In the genomic region with DNA sequence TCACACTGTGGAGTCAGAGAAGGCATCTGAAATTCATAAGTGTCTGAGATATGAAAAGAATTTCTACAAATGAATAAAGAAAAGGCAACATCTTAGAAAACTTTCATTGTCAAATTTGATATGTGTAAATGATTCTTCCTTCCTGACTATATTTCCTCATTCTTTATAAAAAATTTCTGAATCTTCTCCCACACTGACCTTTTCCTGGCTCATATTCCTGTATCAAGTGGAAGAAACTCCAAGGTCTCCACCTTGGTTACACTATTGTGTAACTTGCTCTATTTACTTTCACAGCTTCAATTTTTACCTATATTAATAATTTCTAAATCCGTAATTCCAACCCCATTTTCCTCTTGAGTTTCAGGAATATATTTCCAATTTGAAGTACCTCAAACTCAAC, we compare ENCODE assay signal across 3 cellular contexts.
"Had no signal": no experiment of that assay in that cellular context is flagged by ENCODE, and none has a peak within 500 bp of the region (broad histone marks: within the 10 kb centered on the region; RNA-seq: fewer than 3 reads in every experiment).

No MANE protein-coding gene starts in this region.

- DNase-seq: GDM1, GF-D8 had no signal

- H3K4me3 ChIP-seq: GM12878 had no signal

- ATAC-seq: GM12878 had no signal
